Comparison of ENCODE assay signal across 16 cellular contexts in genomic region chr21:29082416-29082815, GRCh38.
"Had no signal": no experiment of that assay in that cellular context is flagged by ENCODE, and none has a peak within 500 bp of the region (broad histone marks: within the 10 kb centered on the region; RNA-seq: fewer than 3 reads in every experiment).

No MANE protein-coding gene starts in this region.

- ATAC-seq: activated CD8-positive, alpha-beta memory T cell treated with anti-CD3 and anti-CD28 coated beads, Interleukin-2, amount 10 ng/mL, durations not matched to agents 7 days and 5 days; natural killer cell treated with Interleukin-12 subunit alpha and Interleukin-12 subunit beta and Interleukin-15 and Interleukin-18, amount 100 ng/mL, for 72 hours had no signal

- H3K9me3 ChIP-seq: left ventricle myocardium inferior, transverse colon had no signal

- DNase-seq: activated CD4-positive, alpha-beta T cell treated with anti-CD3 and anti-CD28 coated beads, Interleukin-2, amount 50 U/mL, for 48 hours; activated CD4-positive, CD25-positive, alpha-beta regulatory T cell treated with anti-CD3 and anti-CD28 coated beads, Interleukin-2, amount 50 U/mL, for 72 hours; activated CD8-positive, alpha-beta memory T cell treated with anti-CD3 and anti-CD28 coated beads, Interleukin-2, amount 10 ng/mL, durations not matched to agents 7 days and 5 days; activated naive CD4-positive, alpha-beta T cell treated with anti-CD3 and anti-CD28 coated beads, Interleukin-2, amount 50 U/mL, for 16 hours; activated T-cell treated with anti-CD3 and anti-CD28 coated beads, Interleukin-2, amount 50 U/mL, for 1 hour; left ventricle myocardium inferior; nucleus accumbens; stimulated activated CD4-positive, alpha-beta T cell treated with anti-CD3 and anti-CD28 coated beads, Interleukin-15, amount 100 ng/mL, for 24 hours; stimulated activated CD4-positive, alpha-beta T cell treated with anti-CD3 and anti-CD28 coated beads, Interleukin-4, amount 100 ng/mL, for 1 hour; stimulated activated naive CD4-positive, alpha-beta T cell treated with Interleukin-2 at 50 U/mL for 16 hours; substantia nigra; T-helper 9 cell; transverse colon had no signal

- H3K4me3 ChIP-seq: cardiac muscle cell, left ventricle myocardium inferior, skin epidermis, transverse colon had no signal

- H3K27me3 ChIP-seq: cardiac muscle cell, transverse colon had no signal

- H3K27ac ChIP-seq: cardiac muscle cell, left ventricle myocardium inferior, skin epidermis, transverse colon had no signal

- H3K36me3 ChIP-seq: cardiac muscle cell, left ventricle myocardium inferior, transverse colon had no signal
